1 cellular context compared by ENCODE assay signal in the genomic region with DNA sequence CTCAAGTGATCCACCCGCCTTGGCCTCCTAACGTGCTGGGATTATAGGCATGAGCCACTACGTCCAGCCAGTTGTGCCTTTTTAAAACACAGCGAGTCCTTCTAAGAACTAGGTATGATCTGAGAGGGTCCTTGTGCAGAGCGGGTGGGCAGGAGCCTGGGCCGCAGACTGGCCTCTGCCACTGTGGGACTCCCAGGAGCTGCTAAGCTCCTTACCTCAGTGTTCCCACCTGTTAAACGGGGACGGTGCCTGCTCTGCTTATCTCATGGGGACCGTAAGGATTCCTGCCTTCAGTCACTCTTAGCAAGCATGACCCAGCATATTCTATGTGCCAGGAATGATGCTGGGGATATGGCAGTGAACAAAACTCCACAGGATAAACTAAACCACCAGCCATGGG.
TF ChIP-seq lines count a peak whose summit lies in the region.

No MANE protein-coding gene starts in this region.

TF ChIP-seq in K562, 482 proteins besides CTCF, POLR2A, EP300 and RAD21 (continued from another document):
- TF ChIP-seq, protein P1, sequence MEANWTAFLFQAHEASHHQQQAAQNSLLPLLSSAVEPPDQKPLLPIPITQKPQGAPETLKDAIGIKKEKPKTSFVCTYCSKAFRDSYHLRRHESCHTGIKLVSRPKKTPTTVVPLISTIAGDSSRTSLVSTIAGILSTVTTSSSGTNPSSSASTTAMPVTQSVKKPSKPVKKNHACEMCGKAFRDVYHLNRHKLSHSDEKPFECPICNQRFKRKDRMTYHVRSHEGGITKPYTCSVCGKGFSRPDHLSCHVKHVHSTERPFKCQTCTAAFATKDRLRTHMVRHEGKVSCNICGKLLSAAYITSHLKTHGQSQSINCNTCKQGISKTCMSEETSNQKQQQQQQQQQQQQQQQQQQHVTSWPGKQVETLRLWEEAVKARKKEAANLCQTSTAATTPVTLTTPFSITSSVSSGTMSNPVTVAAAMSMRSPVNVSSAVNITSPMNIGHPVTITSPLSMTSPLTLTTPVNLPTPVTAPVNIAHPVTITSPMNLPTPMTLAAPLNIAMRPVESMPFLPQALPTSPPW (CRISPR knock-in tag; IDR thresholded peaks at IDR 0.05), result no peak
- TF ChIP-seq EGR1 (conservative IDR thresholded peaks at IDR 0.05) (no peak), BCOR (IDR thresholded peaks at IDR 0.05) (peak; percentile 71; the same call in 1 of the 2 replicates), KDM1A (IDR thresholded peaks at IDR 0.05) (peak in 1 of 2 experiments; percentile 64; a peak in 2 of 4 replicates), PHTF2 (CRISPR knock-in tag; IDR thresholded peaks at IDR 0.05) (no peak), RNF2 (IDR thresholded peaks at IDR 0.05) (no peak), STAT5A (IDR thresholded peaks at IDR 0.05; ENCODE audit: borderline replicate concordance, low read length) (no peak), ZNF239 (CRISPR knock-in tag; IDR thresholded peaks at IDR 0.05) (no peak), SMARCB1 (IDR thresholded peaks at IDR 0.05; ENCODE audit: insufficient read length, low read depth) (no peak), NFE2 (IDR thresholded peaks at IDR 0.05; ENCODE audit: low read depth) (peak; percentile 25; the same call in 1 of the 2 replicates), XRCC4 (IDR thresholded peaks at IDR 0.05; ENCODE audit: extremely low read depth, insufficient read depth, insufficient read length) (no peak), RBM17 (IDR thresholded peaks at IDR 0.05; ENCODE audit: borderline replicate concordance, low read depth, low read length) (no peak), ZNF24 (IDR thresholded peaks at IDR 0.05) (no peak), ARNT (IDR thresholded peaks at IDR 0.05) (no peak), ZNF764 (CRISPR knock-in tag; IDR thresholded peaks at IDR 0.05; ENCODE audit: low read depth) (no peak), SRSF9 (IDR thresholded peaks at IDR 0.05; ENCODE audit: borderline replicate concordance, low read depth, low read length) (no peak), ZNF316 (IDR thresholded peaks at IDR 0.05) (peak; percentile 40; the same call in 1 of the 2 replicates), HSF4 (CRISPR knock-in tag; IDR thresholded peaks at IDR 0.05; ENCODE audit: borderline replicate concordance) (no peak), ELF1 (tag; IDR thresholded peaks at IDR 0.05) (no peak), ZNF384 (IDR thresholded peaks at IDR 0.05; ENCODE audit: low read depth, low read length) (no peak), ZNF668 (CRISPR knock-in tag; IDR thresholded peaks at IDR 0.05) (no peak), PHB2 (IDR thresholded peaks at IDR 0.05; ENCODE audit: low read depth) (no peak), RBM25 (IDR thresholded peaks at IDR 0.05; ENCODE audit: low read depth, low read length, severe bottlenecking) (peak; percentile 65), MAFG (tag; conservative IDR thresholded peaks at IDR 0.05) (peak; percentile 73), CBX3 (IDR thresholded peaks at IDR 0.05; ENCODE audit: borderline replicate concordance in 1 of 2, low read length in 2 of 2) (no peak), STAG1 (CRISPR knock-in tag; IDR thresholded peaks at IDR 0.05; ENCODE audit: borderline replicate concordance) (no peak), GABPA (tag; conservative IDR thresholded peaks at IDR 0.05; ENCODE audit: low read depth) (no peak), ZNF695 (CRISPR knock-in tag; IDR thresholded peaks at IDR 0.05) (no peak), ZNF324 (CRISPR knock-in tag; IDR thresholded peaks at IDR 0.05) (no peak), WHSC1 (IDR thresholded peaks at IDR 0.05; ENCODE audit: low read length) (no peak), HNRNPH1 (optimal IDR thresholded peaks at IDR 0.05; ENCODE audit: low read depth, low read length) (no peak), STAT5B (CRISPR knock-in tag; IDR thresholded peaks at IDR 0.05) (no peak), NR1H2 (CRISPR knock-in tag; IDR thresholded peaks at IDR 0.05) (no peak), ZNF3 (CRISPR knock-in tag; IDR thresholded peaks at IDR 0.05) (no peak), POU5F1 (IDR thresholded peaks at IDR 0.05; ENCODE audit: borderline replicate concordance, low read depth, low read length, partially characterized antibody) (no peak)
- TF ChIP-seq, protein P2, sequence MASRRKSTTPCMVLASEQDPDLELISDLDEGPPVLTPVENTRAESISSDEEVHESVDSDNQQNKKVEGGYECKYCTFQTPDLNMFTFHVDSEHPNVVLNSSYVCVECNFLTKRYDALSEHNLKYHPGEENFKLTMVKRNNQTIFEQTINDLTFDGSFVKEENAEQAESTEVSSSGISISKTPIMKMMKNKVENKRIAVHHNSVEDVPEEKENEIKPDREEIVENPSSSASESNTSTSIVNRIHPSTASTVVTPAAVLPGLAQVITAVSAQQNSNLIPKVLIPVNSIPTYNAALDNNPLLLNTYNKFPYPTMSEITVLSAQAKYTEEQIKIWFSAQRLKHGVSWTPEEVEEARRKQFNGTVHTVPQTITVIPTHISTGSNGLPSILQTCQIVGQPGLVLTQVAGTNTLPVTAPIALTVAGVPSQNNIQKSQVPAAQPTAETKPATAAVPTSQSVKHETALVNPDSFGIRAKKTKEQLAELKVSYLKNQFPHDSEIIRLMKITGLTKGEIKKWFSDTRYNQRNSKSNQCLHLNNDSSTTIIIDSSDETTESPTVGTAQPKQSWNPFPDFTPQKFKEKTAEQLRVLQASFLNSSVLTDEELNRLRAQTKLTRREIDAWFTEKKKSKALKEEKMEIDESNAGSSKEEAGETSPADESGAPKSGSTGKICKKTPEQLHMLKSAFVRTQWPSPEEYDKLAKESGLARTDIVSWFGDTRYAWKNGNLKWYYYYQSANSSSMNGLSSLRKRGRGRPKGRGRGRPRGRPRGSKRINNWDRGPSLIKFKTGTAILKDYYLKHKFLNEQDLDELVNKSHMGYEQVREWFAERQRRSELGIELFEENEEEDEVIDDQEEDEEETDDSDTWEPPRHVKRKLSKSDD (conservative IDR thresholded peaks at IDR 0.05; ENCODE audit: low read length), result no peak
- TF ChIP-seq, protein P3, sequence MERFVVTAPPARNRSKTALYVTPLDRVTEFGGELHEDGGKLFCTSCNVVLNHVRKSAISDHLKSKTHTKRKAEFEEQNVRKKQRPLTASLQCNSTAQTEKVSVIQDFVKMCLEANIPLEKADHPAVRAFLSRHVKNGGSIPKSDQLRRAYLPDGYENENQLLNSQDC (CRISPR knock-in tag; IDR thresholded peaks at IDR 0.05), result no peak
- TF ChIP-seq, protein P4, sequence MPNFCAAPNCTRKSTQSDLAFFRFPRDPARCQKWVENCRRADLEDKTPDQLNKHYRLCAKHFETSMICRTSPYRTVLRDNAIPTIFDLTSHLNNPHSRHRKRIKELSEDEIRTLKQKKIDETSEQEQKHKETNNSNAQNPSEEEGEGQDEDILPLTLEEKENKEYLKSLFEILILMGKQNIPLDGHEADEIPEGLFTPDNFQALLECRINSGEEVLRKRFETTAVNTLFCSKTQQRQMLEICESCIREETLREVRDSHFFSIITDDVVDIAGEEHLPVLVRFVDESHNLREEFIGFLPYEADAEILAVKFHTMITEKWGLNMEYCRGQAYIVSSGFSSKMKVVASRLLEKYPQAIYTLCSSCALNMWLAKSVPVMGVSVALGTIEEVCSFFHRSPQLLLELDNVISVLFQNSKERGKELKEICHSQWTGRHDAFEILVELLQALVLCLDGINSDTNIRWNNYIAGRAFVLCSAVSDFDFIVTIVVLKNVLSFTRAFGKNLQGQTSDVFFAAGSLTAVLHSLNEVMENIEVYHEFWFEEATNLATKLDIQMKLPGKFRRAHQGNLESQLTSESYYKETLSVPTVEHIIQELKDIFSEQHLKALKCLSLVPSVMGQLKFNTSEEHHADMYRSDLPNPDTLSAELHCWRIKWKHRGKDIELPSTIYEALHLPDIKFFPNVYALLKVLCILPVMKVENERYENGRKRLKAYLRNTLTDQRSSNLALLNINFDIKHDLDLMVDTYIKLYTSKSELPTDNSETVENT (CRISPR knock-in tag; IDR thresholded peaks at IDR 0.05), result no peak
- TF ChIP-seq, protein P5, sequence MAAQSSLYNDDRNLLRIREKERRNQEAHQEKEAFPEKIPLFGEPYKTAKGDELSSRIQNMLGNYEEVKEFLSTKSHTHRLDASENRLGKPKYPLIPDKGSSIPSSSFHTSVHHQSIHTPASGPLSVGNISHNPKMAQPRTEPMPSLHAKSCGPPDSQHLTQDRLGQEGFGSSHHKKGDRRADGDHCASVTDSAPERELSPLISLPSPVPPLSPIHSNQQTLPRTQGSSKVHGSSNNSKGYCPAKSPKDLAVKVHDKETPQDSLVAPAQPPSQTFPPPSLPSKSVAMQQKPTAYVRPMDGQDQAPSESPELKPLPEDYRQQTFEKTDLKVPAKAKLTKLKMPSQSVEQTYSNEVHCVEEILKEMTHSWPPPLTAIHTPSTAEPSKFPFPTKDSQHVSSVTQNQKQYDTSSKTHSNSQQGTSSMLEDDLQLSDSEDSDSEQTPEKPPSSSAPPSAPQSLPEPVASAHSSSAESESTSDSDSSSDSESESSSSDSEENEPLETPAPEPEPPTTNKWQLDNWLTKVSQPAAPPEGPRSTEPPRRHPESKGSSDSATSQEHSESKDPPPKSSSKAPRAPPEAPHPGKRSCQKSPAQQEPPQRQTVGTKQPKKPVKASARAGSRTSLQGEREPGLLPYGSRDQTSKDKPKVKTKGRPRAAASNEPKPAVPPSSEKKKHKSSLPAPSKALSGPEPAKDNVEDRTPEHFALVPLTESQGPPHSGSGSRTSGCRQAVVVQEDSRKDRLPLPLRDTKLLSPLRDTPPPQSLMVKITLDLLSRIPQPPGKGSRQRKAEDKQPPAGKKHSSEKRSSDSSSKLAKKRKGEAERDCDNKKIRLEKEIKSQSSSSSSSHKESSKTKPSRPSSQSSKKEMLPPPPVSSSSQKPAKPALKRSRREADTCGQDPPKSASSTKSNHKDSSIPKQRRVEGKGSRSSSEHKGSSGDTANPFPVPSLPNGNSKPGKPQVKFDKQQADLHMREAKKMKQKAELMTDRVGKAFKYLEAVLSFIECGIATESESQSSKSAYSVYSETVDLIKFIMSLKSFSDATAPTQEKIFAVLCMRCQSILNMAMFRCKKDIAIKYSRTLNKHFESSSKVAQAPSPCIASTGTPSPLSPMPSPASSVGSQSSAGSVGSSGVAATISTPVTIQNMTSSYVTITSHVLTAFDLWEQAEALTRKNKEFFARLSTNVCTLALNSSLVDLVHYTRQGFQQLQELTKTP (IDR thresholded peaks at IDR 0.05; ENCODE audit: low read depth in 1 of 2, partially characterized antibody in 2 of 2), result no peak
- TF ChIP-seq, protein P6, sequence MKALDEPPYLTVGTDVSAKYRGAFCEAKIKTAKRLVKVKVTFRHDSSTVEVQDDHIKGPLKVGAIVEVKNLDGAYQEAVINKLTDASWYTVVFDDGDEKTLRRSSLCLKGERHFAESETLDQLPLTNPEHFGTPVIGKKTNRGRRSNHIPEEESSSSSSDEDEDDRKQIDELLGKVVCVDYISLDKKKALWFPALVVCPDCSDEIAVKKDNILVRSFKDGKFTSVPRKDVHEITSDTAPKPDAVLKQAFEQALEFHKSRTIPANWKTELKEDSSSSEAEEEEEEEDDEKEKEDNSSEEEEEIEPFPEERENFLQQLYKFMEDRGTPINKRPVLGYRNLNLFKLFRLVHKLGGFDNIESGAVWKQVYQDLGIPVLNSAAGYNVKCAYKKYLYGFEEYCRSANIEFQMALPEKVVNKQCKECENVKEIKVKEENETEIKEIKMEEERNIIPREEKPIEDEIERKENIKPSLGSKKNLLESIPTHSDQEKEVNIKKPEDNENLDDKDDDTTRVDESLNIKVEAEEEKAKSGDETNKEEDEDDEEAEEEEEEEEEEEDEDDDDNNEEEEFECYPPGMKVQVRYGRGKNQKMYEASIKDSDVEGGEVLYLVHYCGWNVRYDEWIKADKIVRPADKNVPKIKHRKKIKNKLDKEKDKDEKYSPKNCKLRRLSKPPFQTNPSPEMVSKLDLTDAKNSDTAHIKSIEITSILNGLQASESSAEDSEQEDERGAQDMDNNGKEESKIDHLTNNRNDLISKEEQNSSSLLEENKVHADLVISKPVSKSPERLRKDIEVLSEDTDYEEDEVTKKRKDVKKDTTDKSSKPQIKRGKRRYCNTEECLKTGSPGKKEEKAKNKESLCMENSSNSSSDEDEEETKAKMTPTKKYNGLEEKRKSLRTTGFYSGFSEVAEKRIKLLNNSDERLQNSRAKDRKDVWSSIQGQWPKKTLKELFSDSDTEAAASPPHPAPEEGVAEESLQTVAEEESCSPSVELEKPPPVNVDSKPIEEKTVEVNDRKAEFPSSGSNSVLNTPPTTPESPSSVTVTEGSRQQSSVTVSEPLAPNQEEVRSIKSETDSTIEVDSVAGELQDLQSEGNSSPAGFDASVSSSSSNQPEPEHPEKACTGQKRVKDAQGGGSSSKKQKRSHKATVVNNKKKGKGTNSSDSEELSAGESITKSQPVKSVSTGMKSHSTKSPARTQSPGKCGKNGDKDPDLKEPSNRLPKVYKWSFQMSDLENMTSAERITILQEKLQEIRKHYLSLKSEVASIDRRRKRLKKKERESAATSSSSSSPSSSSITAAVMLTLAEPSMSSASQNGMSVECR (CRISPR knock-in tag; IDR thresholded peaks at IDR 0.05), result no peak
- TF ChIP-seq, protein P7, sequence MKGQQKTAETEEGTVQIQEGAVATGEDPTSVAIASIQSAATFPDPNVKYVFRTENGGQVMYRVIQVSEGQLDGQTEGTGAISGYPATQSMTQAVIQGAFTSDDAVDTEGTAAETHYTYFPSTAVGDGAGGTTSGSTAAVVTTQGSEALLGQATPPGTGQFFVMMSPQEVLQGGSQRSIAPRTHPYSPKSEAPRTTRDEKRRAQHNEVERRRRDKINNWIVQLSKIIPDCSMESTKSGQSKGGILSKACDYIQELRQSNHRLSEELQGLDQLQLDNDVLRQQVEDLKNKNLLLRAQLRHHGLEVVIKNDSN (CRISPR knock-in tag; IDR thresholded peaks at IDR 0.05), result no peak
- TF ChIP-seq, protein P8, sequence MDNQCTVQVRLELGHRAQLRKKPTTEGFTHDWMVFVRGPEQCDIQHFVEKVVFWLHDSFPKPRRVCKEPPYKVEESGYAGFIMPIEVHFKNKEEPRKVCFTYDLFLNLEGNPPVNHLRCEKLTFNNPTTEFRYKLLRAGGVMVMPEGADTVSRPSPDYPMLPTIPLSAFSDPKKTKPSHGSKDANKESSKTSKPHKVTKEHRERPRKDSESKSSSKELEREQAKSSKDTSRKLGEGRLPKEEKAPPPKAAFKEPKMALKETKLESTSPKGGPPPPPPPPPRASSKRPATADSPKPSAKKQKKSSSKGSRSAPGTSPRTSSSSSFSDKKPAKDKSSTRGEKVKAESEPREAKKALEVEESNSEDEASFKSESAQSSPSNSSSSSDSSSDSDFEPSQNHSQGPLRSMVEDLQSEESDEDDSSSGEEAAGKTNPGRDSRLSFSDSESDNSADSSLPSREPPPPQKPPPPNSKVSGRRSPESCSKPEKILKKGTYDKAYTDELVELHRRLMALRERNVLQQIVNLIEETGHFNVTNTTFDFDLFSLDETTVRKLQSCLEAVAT (IDR thresholded peaks at IDR 0.05), result no peak
- TF ChIP-seq, protein P9, sequence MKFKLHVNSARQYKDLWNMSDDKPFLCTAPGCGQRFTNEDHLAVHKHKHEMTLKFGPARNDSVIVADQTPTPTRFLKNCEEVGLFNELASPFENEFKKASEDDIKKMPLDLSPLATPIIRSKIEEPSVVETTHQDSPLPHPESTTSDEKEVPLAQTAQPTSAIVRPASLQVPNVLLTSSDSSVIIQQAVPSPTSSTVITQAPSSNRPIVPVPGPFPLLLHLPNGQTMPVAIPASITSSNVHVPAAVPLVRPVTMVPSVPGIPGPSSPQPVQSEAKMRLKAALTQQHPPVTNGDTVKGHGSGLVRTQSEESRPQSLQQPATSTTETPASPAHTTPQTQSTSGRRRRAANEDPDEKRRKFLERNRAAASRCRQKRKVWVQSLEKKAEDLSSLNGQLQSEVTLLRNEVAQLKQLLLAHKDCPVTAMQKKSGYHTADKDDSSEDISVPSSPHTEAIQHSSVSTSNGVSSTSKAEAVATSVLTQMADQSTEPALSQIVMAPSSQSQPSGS (CRISPR knock-in tag; IDR thresholded peaks at IDR 0.05), result no peak
- TF ChIP-seq, protein P10, sequence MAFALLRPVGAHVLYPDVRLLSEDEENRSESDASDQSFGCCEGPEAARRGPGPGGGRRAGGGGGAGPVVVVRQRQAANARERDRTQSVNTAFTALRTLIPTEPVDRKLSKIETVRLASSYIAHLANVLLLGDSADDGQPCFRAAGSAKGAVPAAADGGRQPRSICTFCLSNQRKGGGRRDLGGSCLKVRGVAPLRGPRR (CRISPR knock-in tag; IDR thresholded peaks at IDR 0.05), result no peak
